14 cellular contexts compared by ENCODE assay signal in the genomic region with DNA sequence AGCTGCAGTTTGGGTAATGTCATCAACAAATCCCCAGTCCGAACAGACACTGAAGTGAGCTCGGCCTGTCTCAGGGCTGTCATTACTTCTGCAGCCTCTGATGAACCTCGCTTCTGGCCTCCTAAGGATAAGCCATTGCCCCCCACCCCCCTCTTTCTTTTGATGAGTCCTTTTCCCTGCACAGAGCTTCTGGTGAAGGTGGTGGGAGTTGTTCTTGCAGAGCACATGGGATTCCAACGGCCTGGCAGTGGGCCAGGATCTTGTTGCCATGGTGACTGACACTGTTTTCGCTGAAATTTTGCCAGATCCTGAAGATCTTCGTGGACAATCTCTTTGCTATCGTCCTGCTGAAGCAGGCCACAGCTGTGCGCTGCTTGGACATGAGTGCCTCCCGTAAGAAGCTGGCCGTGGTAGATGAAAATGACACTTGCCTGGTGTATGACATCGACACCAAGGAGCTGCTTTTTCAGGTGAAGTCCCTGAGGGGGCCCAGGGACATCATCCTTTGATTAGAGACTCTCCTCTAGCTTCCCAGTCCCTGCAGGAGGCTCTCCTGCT. TPM values are rescaled to one million over a fixed set of nuclear protein-coding genes. Genes with fewer than 3 reads are reported as not detected.
DNase-seq lines count a peak whose midpoint lies in the region; ATAC-seq and TF ChIP-seq lines count a peak whose summit lies in the region.
"Not testable (repeated sequence)": the region's sequence is repeated elsewhere in the genome, so short reads cannot be mapped to it uniquely, and the experiment has no call there.
"Had no signal": no experiment of that assay in that cellular context is flagged by ENCODE, and none has a peak within 500 bp of the region (broad histone marks: within the 10 kb centered on the region; RNA-seq: fewer than 3 reads in every experiment).

No MANE protein-coding gene starts in this region.

- peak overlapping the region in 1 of 3 donors; percentile 10 for H3K4me3 Mint-ChIP-seq in T-cell
- not testable (repeated sequence) for H3K4me3 Mint-ChIP-seq in mesothelial cell of epicardium

- peaks cover 38% of the 10 kb centered on the region for H3F3A ChIP-seq in GM23248 (ENCODE audit: insufficient read depth)

- H3K9ac ChIP-seq in GM23248 (peak overlapping the region; percentile 68), adipocyte (ENCODE audit: low read length) (peak overlapping the region; percentile 30)

- intact Hi-C loops in Right ventricle myocardium inferior (cut with DNase I) = loop anchor here (5.0 kb wide), 1 partner anchor 39 kb away; a partner anchor contains a TSS
- intact Hi-C loops in gastrocnemius medialis (cut with DNase I; ENCODE audit: low total_unique reads) = not testable (repeated sequence)
- intact Hi-C loops in uterus (cut with DNase I; ENCODE audit: low total_unique reads) = loop anchor here (10.0 kb wide), 1 partner anchor 343 kb away; no protein-coding TSS in a partner anchor

- H3K27ac Mint-ChIP-seq in T-cell = peak overlapping the region; percentile 81 to 87
- peak overlapping the region; percentile 85 for H3K27ac Mint-ChIP-seq in mesothelial cell of epicardium

- H3K36me3 Mint-ChIP-seq in T-cell = peaks cover 54% of the 10 kb centered on the region
- peaks cover 35% of the 10 kb centered on the region for H3K36me3 Mint-ChIP-seq in mesothelial cell of epicardium

- H2AFZ ChIP-seq in GM23248 = not testable (repeated sequence)

- peak overlapping the region; percentile 25; the same call in 1 of the 2 replicates for H3K4me3 ChIP-seq in GM23248
- H3K4me3 ChIP-seq in adipocyte (ENCODE audit: low read length); gastrocnemius medialis; uterus: not testable (repeated sequence)

- not testable (repeated sequence) for H3K27me3 ChIP-seq in GM23248 (replicated peaks; ENCODE audit: insufficient read depth); adipocyte (replicated peaks; ENCODE audit: control insufficient read depth, insufficient read depth, low read length); gastrocnemius medialis; uterus

- not testable (repeated sequence) for H3K9me2 ChIP-seq in GM23248 (ENCODE audit: insufficient read depth)

- H3K4me1 Mint-ChIP-seq in T-cell (peaks cover 17 to 21% (median 18%) of the 10 kb centered on the region in 3 donors), mesothelial cell of epicardium (peaks cover 31% of the 10 kb centered on the region)

- H3K4me2 ChIP-seq in GM23248 (ENCODE audit: unreplicated experiment) = peak overlapping the region; percentile 75

- POLR2A ChIA-PET in T-cell (lab: Charles Lee) = interaction anchor here in 1 of 2 donors (0.6 kb wide), 1 partner anchor 201 kb away, joined by 4 read pairs; no protein-coding TSS in a partner anchor

- CTCF ChIA-PET in T-cell (lab: Charles Lee) = interaction anchor here in 1 of 2 donors (0.6 kb wide), 2 partner anchors 9 to 24 kb away, joined by 4 to 5 read pairs; no protein-coding TSS in a partner anchor

- not testable (repeated sequence) for H3K79me2 ChIP-seq in GM23248 (ENCODE audit: insufficient read depth)

- not testable (repeated sequence) for TF ChIP-seq POLR2A in gastrocnemius medialis (IDR thresholded peaks at IDR 0.05); uterus (IDR thresholded peaks at IDR 0.05)

- ATAC-seq in T-cell (replicated peaks in 1 of 4) (peak in 1 of 4 experiments; percentile 5), Right ventricle myocardium inferior (peak; percentile 29)
- ATAC-seq in gastrocnemius medialis = not testable (repeated sequence)

- in situ Hi-C loops in GM23248 (cut with MboI) (loop anchor here (25.0 kb wide), 1 partner anchor 331 kb away; no protein-coding TSS in a partner anchor), gastrocnemius medialis (cut with MboI; ENCODE audit: low sequenced_read_pairs in 4 of 4) (loop anchor here in 3 of 4 donors (25.0 kb wide), 2 partner anchors 356 to 456 kb away; no protein-coding TSS in a partner anchor)

- not testable (repeated sequence) for TF ChIP-seq CTCF in mesothelial cell of epicardium (IDR thresholded peaks at IDR 0.05; ENCODE audit: unreplicated experiment); gastrocnemius medialis (IDR thresholded peaks at IDR 0.05 in 4 of 5, conservative IDR thresholded peaks at IDR 0.05 in 1 of 5); uterus (IDR thresholded peaks at IDR 0.05)

- H3K9me3 ChIP-seq in GM23248 (ENCODE audit: low read depth); adipocyte (ENCODE audit: control insufficient read depth, low read length); gastrocnemius medialis; uterus: not testable (repeated sequence)

- not testable (repeated sequence) for DNase-seq in GM23248; T-cell; adipocyte (ENCODE audit: low read depth); Right ventricle myocardium inferior (ENCODE audit: missing footprints); gastrocnemius medialis
- DNase-seq in mesothelial cell of epicardium (ENCODE audit: low spot score in 2 of 2, unreplicated experiment in 2 of 2) (peak; percentile 64 to 89), uterus (peak; percentile 59 to 69)

- H3K36me3 ChIP-seq in GM23248 (ENCODE audit: low read depth); uterus: not testable (repeated sequence)
- peaks cover 42% of the 10 kb centered on the region for H3K36me3 ChIP-seq in adipocyte (ENCODE audit: control insufficient read depth, insufficient read depth, low read length, severe bottlenecking)
- H3K36me3 ChIP-seq in gastrocnemius medialis = peaks cover 0 to 23% of the 10 kb centered on the region in 2 donors

- H3K27me3 Mint-ChIP-seq in T-cell; mesothelial cell of epicardium (ENCODE audit: low read depth): not testable (repeated sequence)

- WGBS in GM23248 (ENCODE audit: low coverage in 1 of 2, low lambda C conversion rate in 2 of 2, missing lambda C conversion rate in 2 of 2), 2 experiments = 40 to 45% methylated on average over 7 to 9 of the region's 11 CpGs

- peaks cover 36% of the 10 kb centered on the region for H3K4me1 ChIP-seq in GM23248 (ENCODE audit: insufficient read depth)
- peaks cover 58% of the 10 kb centered on the region for H3K4me1 ChIP-seq in adipocyte (ENCODE audit: control insufficient read depth, insufficient read depth, low read length)
- H3K4me1 ChIP-seq in gastrocnemius medialis = peaks cover 10 to 12% of the 10 kb centered on the region in 2 donors
- H3K4me1 ChIP-seq in uterus = not testable (repeated sequence)

- H3K9me3 Mint-ChIP-seq in T-cell, mesothelial cell of epicardium: not testable (repeated sequence)

- H3K27ac ChIP-seq in GM23248 (peak overlapping the region; percentile 92), cingulate gyrus (ENCODE audit: low read depth, low read length) (peak overlapping the region; percentile 72), gastrocnemius medialis (peak overlapping the region in 3 of 4 donors; percentile 10 to 38 (median 24)), uterus (peak overlapping the region in 1 of 2 donors; percentile 51)

- H4K20me1 ChIP-seq in GM23248 (ENCODE audit: insufficient read depth) = not testable (repeated sequence)

RNA-seq across cellular contexts. Expression of a gene that starts 41.3 kb away (rescaled TPM):
- total RNA-seq in GM23248 (2014; rRNA removed; shearing (Covaris generic)) = 16.3 and 25.4 TPM in 2 replicates
- polyA plus RNA-seq in GM23248 (2016; fragmentation: Nextera tagmentation; extraction: Ambion mirVana) = 13.5 and 16.1 TPM in 2 replicates
- 10 to 100 TPM; 15.0 to 23.9 (median 18.1) TPM for total RNA-seq in T-cell
- total RNA-seq in Right ventricle myocardium inferior = 19.7 TPM
- 41.9 to 48.0 TPM (median 45.8 TPM) in 3 replicates for total RNA-seq in mesothelial cell of epicardium
- total RNA-seq in gastrocnemius medialis = 10 to 100 TPM in 1 of 4 donors, 1 to 10 TPM in 3; 4.6 to 16.4 (median 5.9) TPM
- total RNA-seq in uterus = 10 to 100 TPM in 3 of 4 donors, 1 to 10 TPM in 1; 4.1 to 70.2 (median 38.6) TPM

RNA-seq across cellular contexts. Expression of a gene that starts 41.6 kb away (rescaled TPM):
- 27.2 and 49.8 TPM in 2 replicates for total RNA-seq in GM23248 (2014; rRNA removed; shearing (Covaris generic))
- 36.2 and 36.8 TPM in 2 replicates for polyA plus RNA-seq in GM23248 (2016; fragmentation: Nextera tagmentation; extraction: Ambion mirVana)
- total RNA-seq in T-cell (10 to 100 TPM; 43.1 to 59.4 (median 45.2) TPM), Right ventricle myocardium inferior (20.2 TPM), mesothelial cell of epicardium (26.6 to 27.1 TPM (median 26.6 TPM) in 3 replicates), gastrocnemius medialis (10 to 100 TPM; 15.4 to 18.1 (median 16.4) TPM), uterus (10 to 100 TPM; 13.8 to 36.2 (median 20.4) TPM)

RNA-seq across cellular contexts. Expression of a gene that starts 47.1 kb away (rescaled TPM):
- total RNA-seq in GM23248 (2014; rRNA removed; shearing (Covaris generic)) = not detected in 2 replicates
- not detected in 2 replicates for polyA plus RNA-seq in GM23248 (2016; fragmentation: Nextera tagmentation; extraction: Ambion mirVana)
- under 1 TPM in 2 of 5 donors, not detected in 3; 0.09 to 0.10 TPM for total RNA-seq in T-cell
- not detected for total RNA-seq in Right ventricle myocardium inferior
- 0.09 to 0.11 TPM in 2 of 3 replicates, not detected in the other for total RNA-seq in mesothelial cell of epicardium
- not detected for total RNA-seq in gastrocnemius medialis
- total RNA-seq in uterus = under 1 TPM in 1 of 4 donors, not detected in 3; 0.34 TPM
- total RNA-seq: activated CD8-positive, alpha-beta memory T cell treated with anti-CD3 and anti-CD28 coated beads for 36 hours; cardiac muscle cell; HT1080; posterior vena cava; RPMI7951 had no signal
- polyA plus RNA-seq: cardiac muscle cell, immature natural killer cell had no signal

RNA-seq across cellular contexts. Expression of a gene that starts 52.9 kb away (rescaled TPM):
- not detected in 2 replicates for total RNA-seq in GM23248 (2014; rRNA removed; shearing (Covaris generic))
- not detected in 2 replicates for polyA plus RNA-seq in GM23248 (2016; fragmentation: Nextera tagmentation; extraction: Ambion mirVana)
- total RNA-seq in T-cell = 1 to 10 TPM; 1.2 to 2.7 (median 2.2) TPM
- total RNA-seq in Right ventricle myocardium inferior = not detected
- 0.74 to 1.1 TPM (median 0.80 TPM) in 3 replicates for total RNA-seq in mesothelial cell of epicardium
- not detected for total RNA-seq in gastrocnemius medialis
- total RNA-seq in uterus = under 1 TPM in 3 of 4 donors, not detected in 1; under 0.01 to 0.76 (median 0.41) TPM
- total RNA-seq: HT1080, RPMI7951 had no signal
